In genomic region chr1:232244426-232244825, GRCh38 we compare ENCODE assay signal across 15 cellular contexts.
DNase-seq lines count a peak whose midpoint lies in the region; ATAC-seq and TF ChIP-seq lines count a peak whose summit lies in the region.
"Had no signal": no experiment of that assay in that cellular context is flagged by ENCODE, and none has a peak within 500 bp of the region (broad histone marks: within the 10 kb centered on the region; RNA-seq: fewer than 3 reads in every experiment).

No MANE protein-coding gene starts in this region.

- no peak for ATAC-seq in HG03135 (IDR thresholded peaks at IDR 0.05; ENCODE audit: unreplicated experiment)
- ATAC-seq: GM12878, GM23338 had no signal

- TF ChIP-seq CTCF in chondrocyte (IDR thresholded peaks at IDR 0.05), result no peak

- no peaks in the 10 kb centered on the region for H3K27me3 Mint-ChIP-seq in chondrocyte (ENCODE audit: low read depth)

- DNase-seq in NCI-H82 (lab: John Stamatoyannopoulos, UW) (peak; percentile 41), NCI-H82 treated with DMSO at 0.1 percent for 48 hours (lab: John Stamatoyannopoulos, UW; ENCODE audit: unreplicated experiment) (no peak), NCI-H1694 treated with DMSO at 0.1 percent for 48 hours (lab: John Stamatoyannopoulos, UW) (peak; percentile 55), NCI-H446 treated with DMSO at 0.1 percent for 48 hours (lab: John Stamatoyannopoulos, UW) (peak; percentile 43), myocyte (ENCODE audit: low read depth) (peak; percentile 42), NCI-H187 (lab: John Stamatoyannopoulos, UW) (no peak), chondrocyte (ENCODE audit: low spot score) (no peak)
- DNase-seq: Caco-2; CD8-positive, alpha-beta memory T cell; DMS79; H7; IMR-90 had no signal

- no peaks in the 10 kb centered on the region for H3K36me3 Mint-ChIP-seq in chondrocyte (ENCODE audit: low read depth)

- H3K27ac Mint-ChIP-seq in chondrocyte (ENCODE audit: unreplicated experiment), result no peak overlapping the region
- H3K27ac Mint-ChIP-seq: CD8-positive, alpha-beta memory T cell; GM23338 had no signal

- peaks cover 17% of the 10 kb centered on the region for H3K9me3 Mint-ChIP-seq in chondrocyte (ENCODE audit: low read depth)
- H3K9me3 Mint-ChIP-seq: CD8-positive, alpha-beta memory T cell; GM23338 had no signal

- no peak overlapping the region for H3K4me3 Mint-ChIP-seq in chondrocyte (ENCODE audit: unreplicated experiment)
- H3K4me3 Mint-ChIP-seq: CD8-positive, alpha-beta memory T cell; GM23338 had no signal

- H3K4me1 Mint-ChIP-seq in chondrocyte (ENCODE audit: low read depth), result no peaks in the 10 kb centered on the region

Comparison
In these comparisons a context has a peak if more than half of its experiments do, and no peak if none do; other contexts are left out.
1. DNase-seq: peak in NCI-H82 (single experiment), NCI-H1694 treated with DMSO at 0.1 percent for 48 hours (single experiment), NCI-H446 treated with DMSO at 0.1 percent for 48 hours (single experiment) and myocyte (single experiment); none in NCI-H82 treated with DMSO at 0.1 percent for 48 hours (single experiment), NCI-H187 (0 of 2) and chondrocyte (single experiment).